ENCODE assay signal across 24 cellular contexts in genomic region chr3:186166491-186167288, GRCh38. TPM values are rescaled to one million over a fixed set of nuclear protein-coding genes. Genes with fewer than 3 reads are reported as not detected.
DNase-seq lines count a peak whose midpoint lies in the region; ATAC-seq and TF ChIP-seq lines count a peak whose summit lies in the region.
"Had no signal": no experiment of that assay in that cellular context is flagged by ENCODE, and none has a peak within 500 bp of the region (broad histone marks: within the 10 kb centered on the region; RNA-seq: fewer than 3 reads in every experiment).

No MANE protein-coding gene starts in this region.

- H3K27me3 Mint-ChIP-seq in dendritic cell treated with granulocyte-macrophage colony-stimulating factor and Interleukin-4, amounts not matched to agents 40 ng/mL and 50 ng/mL, for 4 days = peaks cover 2% of the 10 kb centered on the region
- peaks cover 56% of the 10 kb centered on the region for H3K27me3 Mint-ChIP-seq in activated T-cell treated with anti-CD3 and anti-CD28 coated beads, Interleukin-2, amount 50 U/mL, for 72 hours (ENCODE audit: low read depth)

- H3K4me3 Mint-ChIP-seq in dendritic cell treated with granulocyte-macrophage colony-stimulating factor and Interleukin-4, amounts not matched to agents 40 ng/mL and 50 ng/mL, for 4 days = no peak overlapping the region
- H3K4me3 Mint-ChIP-seq in activated T-cell treated with anti-CD3 and anti-CD28 coated beads, Interleukin-2, amount 50 U/mL, for 72 hours = no peak overlapping the region
- H3K4me3 Mint-ChIP-seq: CD4-positive, alpha-beta memory T cell had no signal

- no peaks in the 10 kb centered on the region for H3K36me3 ChIP-seq in HEK293 (ENCODE audit: control insufficient read depth in 2 of 2, insufficient read depth in 1 of 2, low read length in 2 of 2)
- no peaks in the 10 kb centered on the region for H3K36me3 ChIP-seq in SJCRH30
- H3K36me3 ChIP-seq: Peyer's patch had no signal

- H3K27me3 ChIP-seq in SJCRH30 = no peaks in the 10 kb centered on the region
- H3K27me3 ChIP-seq: Peyer's patch had no signal

- H3K4me1 Mint-ChIP-seq in dendritic cell treated with granulocyte-macrophage colony-stimulating factor and Interleukin-4, amounts not matched to agents 40 ng/mL and 50 ng/mL, for 4 days (ENCODE audit: low read depth) = peaks cover 25% of the 10 kb centered on the region
- no peaks in the 10 kb centered on the region for H3K4me1 Mint-ChIP-seq in activated T-cell treated with anti-CD3 and anti-CD28 coated beads, Interleukin-2, amount 50 U/mL, for 72 hours (ENCODE audit: low read depth)

- H3K4me3 ChIP-seq in HEK293 (ENCODE audit: low read depth, low read length) (no peak overlapping the region), SJCRH30 (no peak overlapping the region)
- H3K4me3 ChIP-seq: Peyer's patch, SK-N-MC had no signal

- peaks cover 16% of the 10 kb centered on the region for H3K36me3 Mint-ChIP-seq in dendritic cell treated with granulocyte-macrophage colony-stimulating factor and Interleukin-4, amounts not matched to agents 40 ng/mL and 50 ng/mL, for 4 days (ENCODE audit: low read depth)
- H3K36me3 Mint-ChIP-seq in activated T-cell treated with anti-CD3 and anti-CD28 coated beads, Interleukin-2, amount 50 U/mL, for 72 hours (ENCODE audit: insufficient read depth in 2 of 2) = no peaks in the 10 kb centered on the region
- H3K36me3 Mint-ChIP-seq: CD4-positive, alpha-beta memory T cell had no signal

- DNase-seq in SJCRH30 (peak; percentile 13 to 70), putamen (ENCODE audit: low spot score) (peak; percentile 60), MV-4-11 (lab: John Stamatoyannopoulos, UW) (no peak)
- DNase-seq in activated T-cell treated with anti-CD3 and anti-CD28 coated beads, Interleukin-2, amount 50 U/mL, for 72 hours = no peak
- DNase-seq: C1 segment of cervical spinal cord; CD4-positive, alpha-beta memory T cell; COR-L47; GF-D8; H7; NCI-H1092 treated with DMSO at 0.1 percent for 48 hours; NCI-H1436; NCI-H187; NCI-H2081 treated with DMSO at 0.1 percent for 48 hours; NCI-H2171; NCI-H226; NCI-H510A; OCI-M1; Peyer's patch; SHP77 treated with DMSO at 0.1 percent for 48 hours had no signal

- intact Hi-C loops in dendritic cell treated with granulocyte-macrophage colony-stimulating factor and Interleukin-4, amounts not matched to agents 40 ng/mL and 50 ng/mL, for 4 days (cut with micrococcal nuclease) = no loop called here

- H3K4me1 ChIP-seq in HEK293 (ENCODE audit: control insufficient read depth, insufficient read depth, low read length) (peaks cover 8% of the 10 kb centered on the region; the same call in 1 of the 2 replicates), SJCRH30 (peaks cover 22% of the 10 kb centered on the region)
- H3K4me1 ChIP-seq: Peyer's patch had no signal

- TF ChIP-seq CTCF in HEK293 (tag by site-specific recombination; IDR thresholded peaks at IDR 0.05) = no peak

- H3K27ac Mint-ChIP-seq in dendritic cell treated with granulocyte-macrophage colony-stimulating factor and Interleukin-4, amounts not matched to agents 40 ng/mL and 50 ng/mL, for 4 days = peak overlapping the region; percentile 21
- H3K27ac Mint-ChIP-seq in activated T-cell treated with anti-CD3 and anti-CD28 coated beads, Interleukin-2, amount 50 U/mL, for 72 hours = no peak overlapping the region

- no peaks in the 10 kb centered on the region for H3K9me3 Mint-ChIP-seq in dendritic cell treated with granulocyte-macrophage colony-stimulating factor and Interleukin-4, amounts not matched to agents 40 ng/mL and 50 ng/mL, for 4 days
- peaks cover 3 to 4% of the 10 kb centered on the region in 2 donors for H3K9me3 Mint-ChIP-seq in activated T-cell treated with anti-CD3 and anti-CD28 coated beads, Interleukin-2, amount 50 U/mL, for 72 hours

- H3K27ac ChIP-seq in HEK293 (ENCODE audit: extremely low read depth, low read depth, low read length) (no peak overlapping the region), SJCRH30 (peak overlapping the region; percentile 15; the same call in 1 of the 2 replicates)
- H3K27ac ChIP-seq: KMS-11, Peyer's patch, SK-N-MC had no signal

- POLR2A ChIA-PET in HEK293 (lab: Yijun Ruan, JAX) = no interaction called here

- H3K9me3 ChIP-seq in HEK293 (ENCODE audit: control insufficient read depth, insufficient read depth, low read depth, low read length) (no peaks in the 10 kb centered on the region), SJCRH30 (replicated peaks) (no peaks in the 10 kb centered on the region)
- H3K9me3 ChIP-seq: Peyer's patch had no signal

- ATAC-seq in activated T-cell treated with anti-CD3 and anti-CD28 coated beads, Interleukin-2, amount 50 U/mL, for 72 hours (replicated peaks in 1 of 2) = no peak
- ATAC-seq in HG02938 (IDR thresholded peaks at IDR 0.05; ENCODE audit: unreplicated experiment) = no peak

- CTCF ChIA-PET in HEK293 (lab: Yijun Ruan, JAX) = interaction anchor here (0.7 kb wide), 1 partner anchor 141 kb away, joined by 3 read pairs; no protein-coding TSS in a partner anchor

TF ChIP-seq in HEK293, 187 proteins besides CTCF, POLR2A, EP300 and RAD21:
- no peak for TF ChIP-seq HOXC10 (CRISPR knock-in tag; IDR thresholded peaks at IDR 0.05)
- no peak for TF ChIP-seq ATF2 (tag by site-specific recombination; IDR thresholded peaks at IDR 0.05; ENCODE audit: low read depth)
- TF ChIP-seq ZBTB21 (tag by site-specific recombination; IDR thresholded peaks at IDR 0.05) = no peak
- TF ChIP-seq ZBTB8A (tag by site-specific recombination; IDR thresholded peaks at IDR 0.05) = no peak
- peak; percentile 94 for TF ChIP-seq EGR2 (tag by site-specific recombination; IDR thresholded peaks at IDR 0.05; ENCODE audit: low read depth)
- TF ChIP-seq ZNF146 (tag by site-specific recombination; IDR thresholded peaks at IDR 0.05) = no peak
- no peak for TF ChIP-seq ZNF26 (tag by site-specific recombination; IDR thresholded peaks at IDR 0.05)
- peak; percentile 83 for TF ChIP-seq ZNF398 (tag by site-specific recombination; IDR thresholded peaks at IDR 0.05)
- no peak for TF ChIP-seq ZFP41 (tag by site-specific recombination; IDR thresholded peaks at IDR 0.05; ENCODE audit: borderline replicate concordance)
- 0 out of 2 replicates have a peak, but pooled peaks have one; percentile 10 for TF ChIP-seq ZNF324 (tag by site-specific recombination; IDR thresholded peaks at IDR 0.05)
- no peak for TF ChIP-seq ZNF223 (tag by site-specific recombination; IDR thresholded peaks at IDR 0.05)
- TF ChIP-seq ZNF654 (tag by site-specific recombination; IDR thresholded peaks at IDR 0.05; ENCODE audit: low read depth) = no peak
- TF ChIP-seq ZNF529 (tag by site-specific recombination; IDR thresholded peaks at IDR 0.05; ENCODE audit: insufficient replicate concordance) = no peak
- TF ChIP-seq ZFHX2 (tag by site-specific recombination; conservative IDR thresholded peaks at IDR 0.05) = peak; percentile 94

RNA-seq across cellular contexts. Expression of gene ETV5, which starts 57.8 kb away (rescaled TPM):
- 62.8 and 64.7 TPM in 2 replicates for total RNA-seq in SJCRH30 (2014; rRNA removed; shearing (Covaris generic))
- 1 to 10 TPM; 2.9 to 3.4 TPM for total RNA-seq in activated T-cell treated with anti-CD3 and anti-CD28 coated beads, Interleukin-2, amount 50 U/mL, for 72 hours

Comparison
In these comparisons a context has a peak if more than half of its experiments do, and no peak if none do; other contexts are left out.
1. DNase-seq: peak in SJCRH30 (2 of 2) and putamen (single experiment); none in activated T-cell treated with anti-CD3 and anti-CD28 coated beads, Interleukin-2, amount 50 U/mL, for 72 hours (0 of 2) and MV-4-11 (single experiment).
2. RNA of gene ETV5, which starts 57.8 kb away (total RNA-seq): 62.8 to 64.7 TPM in SJCRH30; 2.9 to 3.4 TPM in activated T-cell treated with anti-CD3 and anti-CD28 coated beads, Interleukin-2, amount 50 U/mL, for 72 hours; every median in the first group is over 10 times any median in the second.